In the genomic region with DNA sequence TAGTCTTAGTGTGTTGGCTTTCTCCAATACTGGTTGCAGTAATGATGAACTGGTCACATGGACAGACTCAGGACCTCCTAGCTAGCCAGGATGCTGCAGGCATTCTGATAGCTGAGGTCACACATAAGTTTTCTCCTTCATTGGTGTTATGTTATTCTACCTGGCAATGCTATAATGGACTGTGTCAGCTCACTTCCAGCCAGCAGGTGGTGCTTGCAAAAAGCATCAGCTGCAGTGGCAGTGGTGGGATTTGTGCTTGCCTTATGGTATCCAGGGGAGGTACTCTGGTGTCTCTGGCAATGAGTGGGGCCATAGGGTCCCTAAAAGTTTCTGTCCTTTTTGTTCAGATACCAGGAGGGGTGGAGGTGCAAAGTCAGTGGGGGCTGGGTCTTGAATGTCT, we compare ENCODE assay signal across 17 cellular contexts. TPM values are rescaled to one million over a fixed set of nuclear protein-coding genes. Genes with fewer than 3 reads are reported as not detected.
DNase-seq lines count a peak whose midpoint lies in the region; ATAC-seq, FAIRE-seq and TF ChIP-seq lines count a peak whose summit lies in the region.
"Had no signal": no experiment of that assay in that cellular context is flagged by ENCODE, and none has a peak within 500 bp of the region (broad histone marks: within the 10 kb centered on the region; RNA-seq: fewer than 3 reads in every experiment).

No MANE protein-coding gene starts in this region.

- TF ChIP-seq POLR2A in K562 (conservative IDR thresholded peaks at IDR 0.05) (no peak), lower leg skin (IDR thresholded peaks at IDR 0.05) (no peak)

- H3K4me2 ChIP-seq in K562 (ENCODE audit: insufficient read depth, low read length): no peak overlapping the region

- H3K36me3 ChIP-seq in K562 (ENCODE audit: control insufficient read depth, insufficient read depth, low read length): no peaks in the 10 kb centered on the region
- no peaks in the 10 kb centered on the region for H3K36me3 ChIP-seq in effector memory CD4-positive, alpha-beta T cell (ENCODE audit: control insufficient read depth, insufficient read depth, low read length)
- H3K36me3 ChIP-seq: cardiac muscle cell, tibial nerve had no signal

- no peak overlapping the region for H3K9ac ChIP-seq in K562 (ENCODE audit: insufficient read depth in 1 of 2, low read depth in 2 of 2, low read length in 2 of 2)

- H2AFZ ChIP-seq in K562 (ENCODE audit: low read depth, low read length): no peak overlapping the region

- H3K9me3 Mint-ChIP-seq in progenitor cell of endocrine pancreas (ENCODE audit: low read depth): no peaks in the 10 kb centered on the region
- no peaks in the 10 kb centered on the region for H3K9me3 Mint-ChIP-seq in stimulated activated naive CD8-positive, alpha-beta T cell treated with anti-CD3 and anti-CD28 coated beads, Interleukin-15, amount 100 ng/mL, for 72 hours
- H3K9me3 Mint-ChIP-seq: activated CD8-positive, alpha-beta T cell treated with anti-CD3 and anti-CD28 coated beads for 36 hours; nephron had no signal

- intact Hi-C loops in K562 (cut with micrococcal nuclease) (no loop called here), lower leg skin (cut with DNase I; ENCODE audit: low total_unique reads) (no loop called here)

- CTCF ChIA-PET in K562 (lab: Yijun Ruan, JAX; ENCODE audit: low intra/inter-chr PET ratio): interaction anchor here (0.6 kb wide), 1 partner anchor 439 kb away, joined by 3 read pairs; no protein-coding TSS in a partner anchor

- TF ChIP-seq RAD21 in K562 (CRISPR knock-in tag; conservative IDR thresholded peaks at IDR 0.05 in 1 of 2, IDR thresholded peaks at IDR 0.05 in 1 of 2): no peak

- no peak for FAIRE-seq in K562 (lab: Jason Lieb, UNC)
- FAIRE-seq: kidney had no signal

- no peak overlapping the region for H3K4me3 Mint-ChIP-seq in progenitor cell of endocrine pancreas (ENCODE audit: low read depth)
- no peak overlapping the region for H3K4me3 Mint-ChIP-seq in stimulated activated naive CD8-positive, alpha-beta T cell treated with anti-CD3 and anti-CD28 coated beads, Interleukin-15, amount 100 ng/mL, for 72 hours
- H3K4me3 Mint-ChIP-seq: activated CD8-positive, alpha-beta T cell treated with anti-CD3 and anti-CD28 coated beads for 36 hours; nephron had no signal

- in situ Hi-C loops in K562 (cut with MboI): no loop called here

- no peaks in the 10 kb centered on the region for H3K27me3 ChIP-seq in K562 (ENCODE audit: control insufficient read depth in 2 of 2, insufficient read depth in 2 of 2, low read length in 2 of 2)
- H3K27me3 ChIP-seq in effector memory CD4-positive, alpha-beta T cell (replicated peaks; ENCODE audit: control insufficient read depth, insufficient read depth, low read length, poor library complexity, severe bottlenecking): no peaks in the 10 kb centered on the region
- H3K27me3 ChIP-seq: cardiac muscle cell, tibial nerve had no signal

- no peaks in the 10 kb centered on the region for H3K4me1 Mint-ChIP-seq in progenitor cell of endocrine pancreas (ENCODE audit: low read depth)
- no peaks in the 10 kb centered on the region for H3K4me1 Mint-ChIP-seq in stimulated activated naive CD8-positive, alpha-beta T cell treated with anti-CD3 and anti-CD28 coated beads, Interleukin-15, amount 100 ng/mL, for 72 hours
- H3K4me1 Mint-ChIP-seq: nephron had no signal

- H3K27ac Mint-ChIP-seq in progenitor cell of endocrine pancreas: peak overlapping the region; percentile 64
- H3K27ac Mint-ChIP-seq in stimulated activated naive CD8-positive, alpha-beta T cell treated with anti-CD3 and anti-CD28 coated beads, Interleukin-15, amount 100 ng/mL, for 72 hours: no peak overlapping the region
- H3K27ac Mint-ChIP-seq: activated CD8-positive, alpha-beta T cell treated with anti-CD3 and anti-CD28 coated beads for 36 hours; nephron had no signal

- H3K27ac ChIP-seq in K562 (ENCODE audit: extremely low read depth, low read depth, low read length): no peak overlapping the region
- no peak overlapping the region for H3K27ac ChIP-seq in effector memory CD4-positive, alpha-beta T cell (ENCODE audit: insufficient read depth, low read length, poor library complexity, severe bottlenecking)
- H3K27ac ChIP-seq: cardiac muscle cell, tibial nerve had no signal

- no peak for TF ChIP-seq EP300 in K562 (IDR thresholded peaks at IDR 0.05; ENCODE audit: low read length)

- H3K36me3 Mint-ChIP-seq in progenitor cell of endocrine pancreas (ENCODE audit: insufficient read depth): no peaks in the 10 kb centered on the region

- DNase-seq in K562 (ENCODE audit: extremely low read depth in 1 of 4, low spot score in 3 of 4): no peak
- DNase-seq in progenitor cell of endocrine pancreas (ENCODE audit: low spot score, unreplicated experiment): no peak
- no peak for DNase-seq in RPMI8226
- DNase-seq in stimulated activated naive CD8-positive, alpha-beta T cell treated with anti-CD3 and anti-CD28 coated beads, Interleukin-15, amount 100 ng/mL, for 72 hours: no peak
- no peak for DNase-seq in effector memory CD4-positive, alpha-beta T cell
- no peak for DNase-seq in lower leg skin (ENCODE audit: low spot score in 2 of 2)
- DNase-seq: activated CD8-positive, alpha-beta T cell treated with anti-CD3 and anti-CD28 coated beads for 36 hours; Karpas-422; kidney; NCI-H2227 treated with DMSO at 0.1 percent for 48 hours; stimulated activated CD4-positive, alpha-beta T cell treated with anti-CD3 and anti-CD28 coated beads, Interleukin-15, amount 100 ng/mL, for 24 hours; stimulated activated naive CD4-positive, alpha-beta T cell had no signal

- ATAC-seq in HG03354 (IDR thresholded peaks at IDR 0.05; ENCODE audit: poor library complexity, severe bottlenecking, unreplicated experiment): peak; percentile 66
- peak; percentile 84 for ATAC-seq in K562
- no peak for ATAC-seq in stimulated activated naive CD8-positive, alpha-beta T cell treated with anti-CD3 and anti-CD28 coated beads, Interleukin-15, amount 100 ng/mL, for 72 hours
- ATAC-seq: activated CD8-positive, alpha-beta T cell treated with anti-CD3 and anti-CD28 coated beads for 36 hours had no signal

- no peak overlapping the region for H3K4me3 ChIP-seq in K562
- H3K4me3 ChIP-seq in effector memory CD4-positive, alpha-beta T cell (ENCODE audit: insufficient read depth, low read depth, low read length, poor library complexity, severe bottlenecking): no peak overlapping the region
- H3K4me3 ChIP-seq in lower leg skin (ENCODE audit: low read depth, poor library complexity, severe bottlenecking): no peak overlapping the region
- H3K4me3 ChIP-seq: cardiac muscle cell, tibial nerve had no signal

- H3K4me1 ChIP-seq in K562 (replicated peaks in 1 of 2; ENCODE audit: control insufficient read depth in 2 of 2, insufficient read depth in 2 of 2, low read length in 2 of 2): no peaks in the 10 kb centered on the region
- no peaks in the 10 kb centered on the region for H3K4me1 ChIP-seq in effector memory CD4-positive, alpha-beta T cell (ENCODE audit: control insufficient read depth, insufficient read depth, low read length, poor library complexity, severe bottlenecking)
- H3K4me1 ChIP-seq: tibial nerve had no signal

- H3K9me3 ChIP-seq in K562 (replicated peaks; ENCODE audit: control insufficient read depth, insufficient read depth, low read depth, low read length): no peaks in the 10 kb centered on the region
- no peaks in the 10 kb centered on the region for H3K9me3 ChIP-seq in effector memory CD4-positive, alpha-beta T cell (ENCODE audit: control insufficient read depth, low read length)
- H3K9me3 ChIP-seq: tibial nerve had no signal

- BruUV-seq in K562 (replicated peaks; lab: Mats Ljungman, UMichigan): no TSS peak

- POLR2A ChIA-PET in K562 (lab: Yijun Ruan, JAX): interaction anchor here (1.3 kb wide), 1 partner anchor 17 kb away, joined by 3 read pairs; no protein-coding TSS in a partner anchor

- TF ChIP-seq CTCF in GM12874 (IDR thresholded peaks at IDR 0.05; ENCODE audit: insufficient read depth, low read depth, low read length) (0 out of 2 replicates have a peak, but pooled peaks have one; percentile 9), K562 (IDR thresholded peaks at IDR 0.05 in 2 of 3, conservative IDR thresholded peaks at IDR 0.05 in 1 of 3; ENCODE audit: insufficient read depth in 2 of 3, low read depth in 1 of 3, low read length in 3 of 3) (peak in 1 of 3 experiments; percentile 33; a peak in 2 of 6 replicates), progenitor cell of endocrine pancreas (IDR thresholded peaks at IDR 0.05; ENCODE audit: unreplicated experiment) (peak; percentile 22), lower leg skin (IDR thresholded peaks at IDR 0.05) (no peak)

- no peaks in the 10 kb centered on the region for H3K9me1 ChIP-seq in K562 (ENCODE audit: control insufficient read depth, insufficient read depth, low read length)

- no peaks in the 10 kb centered on the region for H3K79me2 ChIP-seq in K562 (ENCODE audit: control insufficient read depth, insufficient read depth, low read length)

- H3K27me3 Mint-ChIP-seq in progenitor cell of endocrine pancreas: no peaks in the 10 kb centered on the region
- H3K27me3 Mint-ChIP-seq in stimulated activated naive CD8-positive, alpha-beta T cell treated with anti-CD3 and anti-CD28 coated beads, Interleukin-15, amount 100 ng/mL, for 72 hours: peaks cover 18% of the 10 kb centered on the region

- no peaks in the 10 kb centered on the region for H4K20me1 ChIP-seq in K562 (replicated peaks; ENCODE audit: control insufficient read depth, insufficient read depth, low read length)

TF ChIP-seq in K562, 482 proteins besides CTCF, POLR2A, EP300 and RAD21 (continues in another document):
- no peak for TF ChIP-seq NCOA4 (IDR thresholded peaks at IDR 0.05; ENCODE audit: partially characterized antibody)

RNA-seq across cellular contexts. Expression of gene ZNF330, which starts 33.6 kb away (rescaled TPM):
- 17.1 and 71.1 TPM in 2 replicates for total RNA-seq in K562 (2011; cell fraction: chromatin; rRNA removed; ENCODE audit: low replicate concordance)
- total RNA-seq in K562 (2011; cell fraction: nucleolus; rRNA removed): 17.5 and 18.4 TPM in 2 replicates
- 30.5 and 31.5 TPM in 2 replicates for total RNA-seq in K562 (2011; cell fraction: nucleoplasm; rRNA removed)
- total RNA-seq in K562 (2014; rRNA removed) (70.0 and 81.3 TPM in 2 replicates), K562 (2014; rRNA removed; fragmentation: Illumina TruSeq; extraction: Trizol) (103 and 111 TPM in 2 replicates), K562 (2015; rRNA removed; fragmentation: Illumina TruSeq; extraction: Trizol) (99.2 and 109 TPM in 2 replicates), K562 (2021) (78.0 and 84.0 TPM in 2 replicates), progenitor cell of endocrine pancreas (31.4 and 33.8 TPM in 2 replicates), lower leg skin (10 to 100 TPM; 13.4 to 23.0 (median 19.4) TPM)
- polyA plus RNA-seq in K562 (2011; rRNA removed) (75.4 and 99.7 TPM in 2 replicates), K562 (2014; fragmentation: Illumina TruSeq; extraction: Trizol) (86.3 and 86.4 TPM in 2 replicates), K562 (2014; fragmentation: Nextera tagmentation; extraction: Ambion mirVana) (100 to 1,000 TPM in 1 of 2 experiments, 10 to 100 TPM in 1; 73.6 to 115 TPM), K562 (2014; rRNA removed) (76.2 and 92.0 TPM in 2 replicates)
- 25.3 and 53.9 TPM in 2 replicates for polyA plus RNA-seq in K562 (2011; cell fraction: cytosol; rRNA removed)
- 38.4 and 72.1 TPM in 2 replicates for polyA plus RNA-seq in K562 (2011; cell fraction: nucleus; rRNA removed)
- 44.6 and 84.7 TPM in 2 replicates for polyA plus RNA-seq in K562 (2012)
- polyA minus RNA-seq in K562 (2011; rRNA and poly(A)+ RNA removed): 135 and 205 TPM in 2 replicates
- 45.2 and 49.9 TPM in 2 replicates for polyA minus RNA-seq in K562 (2011; cell fraction: cytosol; rRNA and poly(A)+ RNA removed)
- 38.9 and 75.0 TPM in 2 replicates for polyA minus RNA-seq in K562 (2011; cell fraction: nucleus; rRNA and poly(A)+ RNA removed)

Comparison
In these comparisons a context has a peak if more than half of its experiments do, and no peak if none do; other contexts are left out.
1. CTCF ChIP-seq: peak in GM12874 (single experiment) and progenitor cell of endocrine pancreas (single experiment); none in lower leg skin (0 of 3).